In the genomic region with DNA sequence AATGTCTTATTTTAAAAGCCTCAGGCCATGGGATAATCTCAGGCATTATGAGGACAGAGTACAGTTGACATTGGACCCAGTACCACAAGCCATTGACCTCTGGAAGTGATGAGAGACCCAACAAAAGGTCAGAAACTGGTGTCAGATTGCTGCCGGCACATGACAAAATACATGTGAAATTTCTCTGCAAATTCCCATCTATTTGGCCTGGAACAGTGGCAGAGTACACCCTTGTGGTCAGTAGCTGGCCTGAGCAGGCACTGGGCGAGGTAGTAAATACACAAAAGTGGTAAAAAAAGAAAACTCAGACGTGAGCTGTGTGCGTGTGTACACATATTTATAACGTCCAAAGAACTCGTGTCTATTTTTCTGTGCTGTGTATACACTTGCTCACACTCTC, we compare ENCODE assay signal across 18 cellular contexts.
"Had no signal": no experiment of that assay in that cellular context is flagged by ENCODE, and none has a peak within 500 bp of the region (broad histone marks: within the 10 kb centered on the region; RNA-seq: fewer than 3 reads in every experiment).

No MANE protein-coding gene starts in this region.

- H3K27ac ChIP-seq: epithelial cell of prostate, pancreas, sigmoid colon, spleen had no signal

- FAIRE-seq: colon, frontal cortex, pancreas had no signal

- H3K27me3 ChIP-seq: pancreas, sigmoid colon had no signal

- DNase-seq: activated B cell treated with CpG ODN at 0.5 μM for 24 hours; activated CD4-positive, alpha-beta memory T cell treated with anti-CD3 and anti-CD28 coated beads for 36 hours; activated CD4-positive, alpha-beta T cell treated with anti-CD3 and anti-CD28 coated beads for 4 hours; activated naive CD4-positive, alpha-beta T cell; activated naive CD8-positive, alpha-beta T cell treated with anti-CD3 and anti-CD28 coated beads for 36 hours; activated T-cell treated with anti-CD3 and anti-CD28 coated beads for 4 hours; amniotic stem cell; endodermal cell; left ventricle myocardium superior; mucosa of descending colon; naive thymus-derived CD4-positive, alpha-beta T cell; pancreas; sigmoid colon; spleen; stimulated activated naive B cell treated with anti-CD40 and anti-IgM and Interleukin-4, amounts not matched to agents 10 μg/mL and 1 μg/mL and 100 μg/mL, for 72 hours had no signal

- H3K36me3 ChIP-seq: pancreas, sigmoid colon, spleen had no signal

- ATAC-seq: left ventricle myocardium superior; mucosa of descending colon; naive thymus-derived CD4-positive, alpha-beta T cell; pancreas; stimulated activated naive B cell treated with anti-CD40 and anti-IgM and Interleukin-4, amounts not matched to agents 10 μg/mL and 1 μg/mL and 100 μg/mL, for 72 hours had no signal

- H3K4me1 ChIP-seq: pancreas, sigmoid colon, spleen had no signal

- H3K9me3 ChIP-seq: mucosa of descending colon, pancreas, sigmoid colon, spleen had no signal

- H3K4me3 ChIP-seq: mucosa of descending colon, pancreas, sigmoid colon, spleen had no signal
